In the genomic region with DNA sequence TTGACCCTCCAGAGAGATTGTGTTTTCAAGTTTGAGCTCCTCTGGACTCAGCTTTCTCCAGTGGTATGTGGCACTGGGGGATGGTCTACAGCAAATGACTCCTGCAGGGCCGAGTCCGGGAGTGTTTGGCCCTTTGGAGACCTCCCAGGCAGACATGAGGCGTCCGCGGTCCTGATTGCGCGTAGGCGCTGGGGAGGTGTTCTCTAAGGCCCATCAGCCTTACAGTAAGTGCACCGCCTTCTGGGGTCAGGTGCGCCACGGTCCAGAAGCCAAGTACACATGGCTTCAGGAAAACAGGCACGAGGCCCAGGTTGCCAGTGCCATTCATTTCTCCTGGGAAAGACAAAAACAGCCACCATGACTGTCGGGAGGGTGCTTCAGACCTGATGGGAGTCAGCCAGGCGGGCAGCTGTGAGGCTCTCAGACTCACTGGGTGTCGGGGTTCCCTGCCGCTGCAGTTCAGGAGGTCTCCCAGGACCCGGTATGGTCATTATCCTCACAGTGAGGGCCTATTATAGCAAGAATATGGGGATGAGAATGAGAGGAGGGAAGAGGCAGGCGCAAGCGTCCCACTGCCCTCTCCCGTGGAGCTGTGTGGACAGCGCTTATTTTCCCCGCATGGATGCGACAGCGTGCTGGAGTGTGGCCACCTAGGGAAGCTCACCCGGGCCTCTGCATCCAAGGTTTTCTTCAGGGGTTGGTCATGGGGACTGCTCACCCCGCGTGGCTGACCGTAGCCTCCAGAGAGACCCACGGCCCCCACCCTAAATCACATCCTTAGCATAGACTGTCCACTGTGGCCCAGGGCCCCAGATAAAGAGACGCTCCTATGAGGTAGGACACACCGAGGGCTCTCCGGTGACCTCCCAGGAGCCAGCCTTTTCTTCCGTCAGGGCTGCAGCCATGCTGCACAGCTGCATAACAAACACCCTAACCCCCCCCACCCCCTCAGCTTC, we compare ENCODE assay signal across 21 cellular contexts. TPM values are rescaled to one million over a fixed set of nuclear protein-coding genes. Genes with fewer than 3 reads are reported as not detected.
DNase-seq lines count a peak whose midpoint lies in the region; ATAC-seq and TF ChIP-seq lines count a peak whose summit lies in the region.
"Had no signal": no experiment of that assay in that cellular context is flagged by ENCODE, and none has a peak within 500 bp of the region (broad histone marks: within the 10 kb centered on the region; RNA-seq: fewer than 3 reads in every experiment).

No MANE protein-coding gene starts in this region.

- H3K4me3 ChIP-seq in dorsolateral prefrontal cortex (no peak overlapping the region), mesodermal cell (ENCODE audit: extremely low read depth, insufficient read depth, low read length, poor library complexity, severe bottlenecking) (no peak overlapping the region), thymus (ENCODE audit: low read length) (no peak overlapping the region)
- H3K4me3 ChIP-seq: adrenal gland, transverse colon had no signal

- intact Hi-C loops in dorsolateral prefrontal cortex (cut with DNase I) = loop anchor here in 1 of 2 donors (5.0 kb wide), 1 partner anchor 109 kb away; no protein-coding TSS in a partner anchor

- H3K27ac Mint-ChIP-seq in T-helper 17 cell = no peak overlapping the region
- H3K27ac Mint-ChIP-seq: activated T-helper 2 cell treated with anti-CD3 and anti-CD28 coated beads, Interferon-gamma antibody, Interleukin-2, Interleukin-4, amounts not matched to agents 10 μg/mL and 5 μg/mL and 100 μg/mL, durations not matched to agents 14 hours and 24 hours and 36 hours; T-helper 1 cell treated with Interleukin-12 subunit alpha and Interleukin-12 subunit beta and Interleukin-4 antibody, amounts not matched to agents 30 μg/mL and 1 μg/mL, for 36 hours had no signal

- peaks cover 4% of the 10 kb centered on the region for H3K4me1 ChIP-seq in mesodermal cell (ENCODE audit: control insufficient read depth, insufficient read depth, low read length, poor library complexity, severe bottlenecking)
- no peaks in the 10 kb centered on the region for H3K4me1 ChIP-seq in thymus (ENCODE audit: control insufficient read depth, insufficient read depth, low read length)

- no peaks in the 10 kb centered on the region for H3K27me3 Mint-ChIP-seq in T-helper 17 cell
- H3K27me3 Mint-ChIP-seq: central memory CD8-positive, alpha-beta T cell had no signal

- H3K4me3 Mint-ChIP-seq in T-helper 17 cell = no peak overlapping the region
- H3K4me3 Mint-ChIP-seq: CD14-positive monocyte; central memory CD8-positive, alpha-beta T cell; T-helper 1 cell treated with Interleukin-12 subunit alpha and Interleukin-12 subunit beta and Interleukin-4 antibody, amounts not matched to agents 30 μg/mL and 1 μg/mL, for 36 hours had no signal

- H3K9me3 ChIP-seq in mesodermal cell (ENCODE audit: control insufficient read depth, low read length) = peaks cover 3% of the 10 kb centered on the region
- H3K9me3 ChIP-seq in thymus (ENCODE audit: control insufficient read depth) = no peaks in the 10 kb centered on the region
- H3K9me3 ChIP-seq in T-helper 17 cell (ENCODE audit: control insufficient read depth, low read length, poor library complexity, severe bottlenecking) = no peaks in the 10 kb centered on the region
- H3K9me3 ChIP-seq: adrenal gland, transverse colon had no signal

- H3K4me1 Mint-ChIP-seq in T-helper 17 cell = peaks cover 4% of the 10 kb centered on the region
- H3K4me1 Mint-ChIP-seq: CD14-positive monocyte had no signal

- H3K36me3 ChIP-seq in mesodermal cell (ENCODE audit: control insufficient read depth, insufficient read depth, low read length) (peaks cover 55% of the 10 kb centered on the region), thymus (ENCODE audit: control insufficient read depth, insufficient read depth) (peaks cover 56% of the 10 kb centered on the region)

- H3K27me3 ChIP-seq in dorsolateral prefrontal cortex (no peaks in the 10 kb centered on the region), thymus (ENCODE audit: control insufficient read depth, insufficient read depth) (no peaks in the 10 kb centered on the region)
- H3K27me3 ChIP-seq: adrenal gland, transverse colon had no signal

- H3K27ac ChIP-seq in dorsolateral prefrontal cortex = peak overlapping the region in 40 of 59 donors; percentile 6 to 82 (median 53)
- peak overlapping the region; percentile 1 for H3K27ac ChIP-seq in mesodermal cell (ENCODE audit: low read depth, low read length, severe bottlenecking)
- peak overlapping the region; percentile 34 for H3K27ac ChIP-seq in thymus (ENCODE audit: low read depth)
- H3K27ac ChIP-seq: transverse colon had no signal

- ATAC-seq in HG02798 (IDR thresholded peaks at IDR 0.05; ENCODE audit: poor library complexity, unreplicated experiment) = no peak
- ATAC-seq in T-helper 17 cell = no peak
- ATAC-seq: left lobe of liver had no signal

- TF ChIP-seq CTCF in dorsolateral prefrontal cortex (IDR thresholded peaks at IDR 0.05 in 54 of 56, conservative IDR thresholded peaks at IDR 0.05 in 2 of 56; ENCODE audit: low read depth in 1 of 56, partially characterized antibody in 56 of 56) = no peak

- WGBS in mesodermal cell (ENCODE audit: insufficient coverage in 2 of 2), 2 experiments = 95 to 96% methylated on average over 25 to 33 of the region's 33 CpGs
- WGBS in thymus = 93% methylated on average over 33 of the region's 33 CpGs

- DNase-seq in DMS 273 (lab: John Stamatoyannopoulos, UW; ENCODE audit: unreplicated experiment) (peak; percentile 64), DMS 273 treated with DMSO at 0.1 percent for 48 hours (lab: John Stamatoyannopoulos, UW) (no peak), dorsolateral prefrontal cortex (peak in 2 of 10 donors; percentile 20 to 43), NOMO-1 treated with DMSO at 0.1 percent for 48 hours (lab: John Stamatoyannopoulos, UW; ENCODE audit: unreplicated experiment) (no peak), T-helper 17 cell (no peak)
- DNase-seq: activated CD4-positive, CD25-positive, alpha-beta regulatory T cell; DMS79; foreskin melanocyte; NCI-H345; transverse colon had no signal

- H3K36me3 Mint-ChIP-seq in T-helper 17 cell (ENCODE audit: low read depth) = peaks cover 13% of the 10 kb centered on the region

RNA-seq across cellular contexts. Expression of gene CCDC8, which starts 21.8 kb away (rescaled TPM):
- total RNA-seq in dorsolateral prefrontal cortex (1 to 10 TPM; 1.2 to 7.4 (median 3.3) TPM), T-helper 17 cell (not detected)
- 16.4 TPM for polyA plus RNA-seq in mesodermal cell (2013, experiment 1 of 2)
- polyA plus RNA-seq in mesodermal cell (2013, experiment 2 of 2) = 15.8 TPM
- polyA plus RNA-seq in thymus = 8.6 TPM
- total RNA-seq: activated T-helper 2 cell treated with anti-CD3 and anti-CD28 coated beads, Interferon-gamma antibody, Interleukin-2, Interleukin-4, amounts not matched to agents 10 μg/mL and 5 μg/mL and 100 μg/mL, durations not matched to agents 14 hours and 24 hours and 36 hours; H4 had no signal
- polyA plus RNA-seq: CD14-positive monocyte had no signal

RNA-seq across cellular contexts. Expression of gene PNMA8C, which starts 37.2 kb away (rescaled TPM):
- total RNA-seq in dorsolateral prefrontal cortex = 10 to 100 TPM; 13.9 to 66.1 (median 39.2) TPM
- polyA plus RNA-seq in mesodermal cell (2013, experiment 1 of 2) = 0.74 TPM
- 0.61 TPM for polyA plus RNA-seq in mesodermal cell (2013, experiment 2 of 2)
- 0.07 TPM for polyA plus RNA-seq in thymus
- total RNA-seq in T-helper 17 cell = under 1 TPM; 0.10 to 0.12 TPM
- total RNA-seq: activated T-helper 2 cell treated with anti-CD3 and anti-CD28 coated beads, Interferon-gamma antibody, Interleukin-2, Interleukin-4, amounts not matched to agents 10 μg/mL and 5 μg/mL and 100 μg/mL, durations not matched to agents 14 hours and 24 hours and 36 hours; endothelial cell of umbilical vein; H4; left lobe of liver; transverse colon had no signal
- polyA plus RNA-seq: CD14-positive monocyte, endothelial cell of umbilical vein had no signal

RNA-seq across cellular contexts. Expression of gene PPP5C, which starts 44.7 kb away (rescaled TPM):
- total RNA-seq in dorsolateral prefrontal cortex (100 to 1,000 TPM in 53 of 120 experiments, 10 to 100 TPM in 67; 63.9 to 137 (median 98.8) TPM), T-helper 17 cell (10 to 100 TPM; 34.8 to 42.8 TPM)
- 82.8 TPM for polyA plus RNA-seq in mesodermal cell (2013, experiment 1 of 2)
- 74.0 TPM for polyA plus RNA-seq in mesodermal cell (2013, experiment 2 of 2)
- polyA plus RNA-seq in thymus = 32.7 TPM

Comparison
In these comparisons a context has a peak if more than half of its experiments do, and no peak if none do; other contexts are left out.
1. H3K27ac ChIP-seq: peak in every context shown above with its lines; median percentile 53 in dorsolateral prefrontal cortex; 34 in thymus; 1 in mesodermal cell.
2. RNA of gene PNMA8C, which starts 37.2 kb away (total RNA-seq): 13.9 to 66.1 TPM in dorsolateral prefrontal cortex; 0.10 to 0.12 TPM in T-helper 17 cell; every median in the first group is over 10 times any median in the second.